1 cellular context compared by ENCODE assay signal in genomic region chr1:172239894-172240293, GRCh38.
TF ChIP-seq lines count a peak whose summit lies in the region.

No MANE protein-coding gene starts in this region.

TF ChIP-seq in H1, 55 proteins besides CTCF, POLR2A, EP300 and RAD21:
- TF ChIP-seq CHD7 (IDR thresholded peaks at IDR 0.05; ENCODE audit: insufficient replicate concordance, low read length) (no peak), USF2 (IDR thresholded peaks at IDR 0.05; ENCODE audit: low read length) (no peak), HDAC2 (IDR thresholded peaks at IDR 0.05; ENCODE audit: borderline replicate concordance in 1 of 2, low read depth in 2 of 2, low read length in 2 of 2) (no peak), POU5F1 (IDR thresholded peaks at IDR 0.05; ENCODE audit: low read depth, low read length) (no peak), ASH2L (IDR thresholded peaks at IDR 0.05; ENCODE audit: low read length) (no peak), KDM1A (IDR thresholded peaks at IDR 0.05; ENCODE audit: borderline replicate concordance, low read length) (no peak), CEBPB (IDR thresholded peaks at IDR 0.05; ENCODE audit: low read depth, low read length) (no peak), ATF3 (IDR thresholded peaks at IDR 0.05; ENCODE audit: insufficient read depth, low read depth, low read length) (no peak)
